Comparison of ENCODE assay signal across 29 cellular contexts in the genomic region with DNA sequence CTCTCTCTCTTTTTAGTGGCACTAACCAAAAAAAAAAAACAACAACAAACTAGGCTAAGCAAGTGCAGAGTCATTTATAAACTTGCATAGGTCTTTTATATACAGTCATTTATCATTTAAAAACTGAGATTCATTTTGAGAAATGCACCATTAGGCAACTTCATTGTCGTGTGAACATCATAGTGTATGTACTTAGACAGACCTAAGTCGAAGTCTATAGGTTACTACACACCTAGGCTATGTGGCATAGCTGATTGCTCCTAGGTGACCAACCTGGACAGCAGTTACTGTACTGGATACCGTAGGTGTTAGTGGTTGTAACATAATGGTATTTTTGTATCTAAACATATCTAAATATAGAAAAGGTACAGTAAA.
"Had no signal": no experiment of that assay in that cellular context is flagged by ENCODE, and none has a peak within 500 bp of the region (broad histone marks: within the 10 kb centered on the region; RNA-seq: fewer than 3 reads in every experiment).

No MANE protein-coding gene starts in this region.

- H3K27ac Mint-ChIP-seq: activated CD8-positive, alpha-beta T cell treated with anti-CD3 and anti-CD28 coated beads, Interleukin-2, amount 10 ng/mL, durations not matched to agents 7 days and 5 days; activated naive CD4-positive, alpha-beta T cell treated with anti-CD3 and anti-CD28 coated beads, Interleukin-2, amount 50 U/mL, for 24 hours; activated naive CD8-positive, alpha-beta T cell treated with anti-CD3 and anti-CD28 coated beads, Interleukin-2, amount 10 ng/mL, durations not matched to agents 7 days and 5 days had no signal

- DNase-seq: activated CD4-positive, alpha-beta T cell treated with anti-CD3 and anti-CD28 coated beads for 1 hour; activated CD4-positive, alpha-beta T cell treated with anti-CD3 and anti-CD28 coated beads, Interleukin-2, amount 50 U/mL, for 1 hour; activated CD4-positive, CD25-positive, alpha-beta regulatory T cell; activated CD8-positive, alpha-beta T cell treated with anti-CD3 and anti-CD28 coated beads, Interleukin-2, amount 10 ng/mL, durations not matched to agents 7 days and 5 days; activated gamma-delta T cell; activated naive CD4-positive, alpha-beta T cell treated with Interleukin-2 at 50 U/mL for 16 hours; activated naive CD8-positive, alpha-beta T cell treated with anti-CD3 and anti-CD28 coated beads, Interleukin-2, amount 10 ng/mL, durations not matched to agents 7 days and 5 days; activated T-cell treated with anti-CD3 and anti-CD28 coated beads, Interleukin-2, amount 50 U/mL, for 4 hours; adrenal gland; body of pancreas; NCI-H1105; NCI-H1417 treated with DMSO at 0.1 percent for 48 hours; NCI-H187 treated with DMSO at 0.1 percent for 48 hours; NCI-H2081; NCI-H2171 treated with DMSO at 0.1 percent for 48 hours; NCI-H226; NCI-H526; NCI-H748 treated with DMSO at 0.1 percent for 48 hours; NK-92 treated with Interleukin-12 subunit alpha and Interleukin-12 subunit beta, amount 100 ng/mL, for 24 hours; PC-3; Peyer's patch; RPMI8226; SHP77 treated with DMSO at 0.1 percent for 48 hours; SK-N-SH; T-cell; T-helper 2 cell; T-helper 9 cell; WERI-Rb-1 had no signal

- ATAC-seq: activated CD8-positive, alpha-beta T cell treated with anti-CD3 and anti-CD28 coated beads, Interleukin-2, amount 10 ng/mL, durations not matched to agents 7 days and 5 days; activated T-cell treated with anti-CD3 and anti-CD28 coated beads, Interleukin-2, amount 50 U/mL, for 4 hours; body of pancreas; PC-3; T-cell had no signal

- H3K9me3 Mint-ChIP-seq: activated naive CD4-positive, alpha-beta T cell treated with anti-CD3 and anti-CD28 coated beads, Interleukin-2, amount 50 U/mL, for 24 hours; activated naive CD8-positive, alpha-beta T cell treated with anti-CD3 and anti-CD28 coated beads, Interleukin-2, amount 10 ng/mL, durations not matched to agents 7 days and 5 days; activated T-cell treated with anti-CD3 and anti-CD28 coated beads, Interleukin-2, amount 50 U/mL, for 4 hours; T-cell had no signal

- H3K27me3 Mint-ChIP-seq: activated naive CD4-positive, alpha-beta T cell treated with anti-CD3 and anti-CD28 coated beads, Interleukin-2, amount 50 U/mL, for 24 hours; activated naive CD8-positive, alpha-beta T cell treated with anti-CD3 and anti-CD28 coated beads, Interleukin-2, amount 10 ng/mL, durations not matched to agents 7 days and 5 days; T-cell had no signal

- H3K4me3 Mint-ChIP-seq: activated CD8-positive, alpha-beta T cell treated with anti-CD3 and anti-CD28 coated beads, Interleukin-2, amount 10 ng/mL, durations not matched to agents 7 days and 5 days; activated naive CD4-positive, alpha-beta T cell treated with anti-CD3 and anti-CD28 coated beads, Interleukin-2, amount 50 U/mL, for 24 hours; activated naive CD8-positive, alpha-beta T cell treated with anti-CD3 and anti-CD28 coated beads, Interleukin-2, amount 10 ng/mL, durations not matched to agents 7 days and 5 days; activated T-cell treated with anti-CD3 and anti-CD28 coated beads, Interleukin-2, amount 50 U/mL, for 4 hours; T-cell had no signal
